In the genomic region with DNA sequence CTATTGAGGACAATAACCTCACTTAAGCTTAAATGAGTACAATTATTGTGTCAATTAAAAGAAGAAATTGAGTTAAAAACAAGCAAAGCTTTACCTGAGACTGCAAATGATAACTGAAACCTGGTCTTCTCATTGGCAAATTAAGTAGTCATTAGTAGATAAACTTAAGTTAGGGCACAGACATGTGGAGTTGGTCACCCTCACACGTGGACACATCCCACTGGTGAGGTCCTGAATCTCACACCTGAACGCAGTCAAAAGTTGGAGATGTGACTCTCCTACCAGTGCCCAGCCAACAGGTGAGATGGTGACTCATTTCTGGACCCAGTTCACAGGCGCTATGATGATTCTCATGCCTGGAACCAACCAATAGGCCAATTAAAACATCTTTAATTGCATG, we compare ENCODE assay signal across 2 cellular contexts.
TF ChIP-seq lines count a peak whose summit lies in the region.

No MANE protein-coding gene starts in this region.

TF ChIP-seq in HepG2, 621 proteins besides CTCF, POLR2A, EP300 and RAD21:
- TF ChIP-seq RXRA (CRISPR knock-in tag; IDR thresholded peaks at IDR 0.05): no peak
- TF ChIP-seq, protein P1, sequence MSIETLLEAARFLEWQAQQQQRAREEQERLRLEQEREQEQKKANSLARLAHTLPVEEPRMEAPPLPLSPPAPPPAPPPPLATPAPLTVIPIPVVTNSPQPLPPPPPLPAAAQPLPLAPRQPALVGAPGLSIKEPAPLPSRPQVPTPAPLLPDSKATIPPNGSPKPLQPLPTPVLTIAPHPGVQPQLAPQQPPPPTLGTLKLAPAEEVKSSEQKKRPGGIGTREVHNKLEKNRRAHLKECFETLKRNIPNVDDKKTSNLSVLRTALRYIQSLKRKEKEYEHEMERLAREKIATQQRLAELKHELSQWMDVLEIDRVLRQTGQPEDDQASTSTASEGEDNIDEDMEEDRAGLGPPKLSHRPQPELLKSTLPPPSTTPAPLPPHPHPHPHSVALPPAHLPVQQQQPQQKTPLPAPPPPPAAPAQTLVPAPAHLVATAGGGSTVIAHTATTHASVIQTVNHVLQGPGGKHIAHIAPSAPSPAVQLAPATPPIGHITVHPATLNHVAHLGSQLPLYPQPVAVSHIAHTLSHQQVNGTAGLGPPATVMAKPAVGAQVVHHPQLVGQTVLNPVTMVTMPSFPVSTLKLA (IDR thresholded peaks at IDR 0.05): peak; percentile 96

TF ChIP-seq in HEK293, 187 proteins besides CTCF, POLR2A, EP300 and RAD21:
- TF ChIP-seq, protein P2, sequence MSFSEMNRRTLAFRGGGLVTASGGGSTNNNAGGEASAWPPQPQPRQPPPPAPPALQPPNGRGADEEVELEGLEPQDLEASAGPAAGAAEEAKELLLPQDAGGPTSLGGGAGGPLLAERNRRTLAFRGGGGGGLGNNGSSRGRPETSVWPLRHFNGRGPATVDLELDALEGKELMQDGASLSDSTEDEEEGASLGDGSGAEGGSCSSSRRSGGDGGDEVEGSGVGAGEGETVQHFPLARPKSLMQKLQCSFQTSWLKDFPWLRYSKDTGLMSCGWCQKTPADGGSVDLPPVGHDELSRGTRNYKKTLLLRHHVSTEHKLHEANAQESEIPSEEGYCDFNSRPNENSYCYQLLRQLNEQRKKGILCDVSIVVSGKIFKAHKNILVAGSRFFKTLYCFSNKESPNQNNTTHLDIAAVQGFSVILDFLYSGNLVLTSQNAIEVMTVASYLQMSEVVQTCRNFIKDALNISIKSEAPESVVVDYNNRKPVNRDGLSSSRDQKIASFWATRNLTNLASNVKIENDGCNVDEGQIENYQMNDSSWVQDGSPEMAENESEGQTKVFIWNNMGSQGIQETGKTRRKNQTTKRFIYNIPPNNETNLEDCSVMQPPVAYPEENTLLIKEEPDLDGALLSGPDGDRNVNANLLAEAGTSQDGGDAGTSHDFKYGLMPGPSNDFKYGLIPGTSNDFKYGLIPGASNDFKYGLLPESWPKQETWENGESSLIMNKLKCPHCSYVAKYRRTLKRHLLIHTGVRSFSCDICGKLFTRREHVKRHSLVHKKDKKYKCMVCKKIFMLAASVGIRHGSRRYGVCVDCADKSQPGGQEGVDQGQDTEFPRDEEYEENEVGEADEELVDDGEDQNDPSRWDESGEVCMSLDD (tag by site-specific recombination; IDR thresholded peaks at IDR 0.05): no peak
- peak; percentile 36; the same call in 1 of the 2 replicates for TF ChIP-seq SCRT2 (tag by site-specific recombination; IDR thresholded peaks at IDR 0.05)
TF ChIP-seq in HEK293: peak in this region for 1.
